8 cellular contexts compared by ENCODE assay signal in genomic region chr19:8391274-8392016, GRCh38. TPM values are rescaled to one million over a fixed set of nuclear protein-coding genes. Genes with fewer than 3 reads are reported as not detected.
DNase-seq lines count a peak whose midpoint lies in the region; ATAC-seq and TF ChIP-seq lines count a peak whose summit lies in the region.

No MANE protein-coding gene starts in this region.

- peaks cover 11% of the 10 kb centered on the region for H3K36me3 Mint-ChIP-seq in activated CD4-positive, alpha-beta T cell treated with anti-CD3 and anti-CD28 coated beads, Interleukin-2, amount 10 ng/mL, durations not matched to agents 7 days and 5 days (ENCODE audit: low read depth)

- H3K4me3 ChIP-seq in right lobe of liver = peak overlapping the region in 2 of 3 donors; percentile 13 to 32

- no peaks in the 10 kb centered on the region for H3K27me3 ChIP-seq in right lobe of liver

- DNase-seq in activated CD4-positive, alpha-beta T cell treated with anti-CD3 and anti-CD28 coated beads, Interleukin-2, amount 10 ng/mL, durations not matched to agents 7 days and 5 days = no peak
- DNase-seq in activated CD4-positive, alpha-beta T cell treated with anti-CD3 and anti-CD28 coated beads, Interleukin-2, amount 50 U/mL, for 4 hours = no peak
- DNase-seq in right lobe of liver (peak in 2 of 3 donors; percentile 34 to 62), AML-193 (lab: John Stamatoyannopoulos, UW) (no peak), islet precursor cell (no peak), pons (ENCODE audit: low spot score) (no peak)

- no peaks in the 10 kb centered on the region for H3K36me3 ChIP-seq in right lobe of liver

- no peaks in the 10 kb centered on the region for H3K27me3 Mint-ChIP-seq in activated CD4-positive, alpha-beta T cell treated with anti-CD3 and anti-CD28 coated beads, Interleukin-2, amount 10 ng/mL, durations not matched to agents 7 days and 5 days

- H3K4me1 Mint-ChIP-seq in activated CD4-positive, alpha-beta T cell treated with anti-CD3 and anti-CD28 coated beads, Interleukin-2, amount 10 ng/mL, durations not matched to agents 7 days and 5 days = peaks cover 44% of the 10 kb centered on the region

- intact Hi-C loops in right lobe of liver (cut with DNase I) = no loop called here

- peak overlapping the region; percentile 83 for H3K27ac ChIP-seq in adipose tissue (ENCODE audit: low read depth, low read length)
- peak overlapping the region; percentile 69 to 83 (median 76) for H3K27ac ChIP-seq in right lobe of liver
- peak overlapping the region; percentile 99 for H3K27ac ChIP-seq in temporal lobe (ENCODE audit: low read depth, low read length)

- TF ChIP-seq CTCF in right lobe of liver (IDR thresholded peaks at IDR 0.05) = no peak

- WGBS in adipose tissue, 3 donors = 55 to 71% (median 67%) methylated on average over 21 of the region's 21 CpGs
- 17% methylated on average over 2 of the region's 21 CpGs for WGBS in right lobe of liver (ENCODE audit: insufficient coverage, low coverage, low lambda C conversion rate, missing lambda C conversion rate)

- no peaks in the 10 kb centered on the region for H3K9me3 ChIP-seq in right lobe of liver

- POLR2A ChIA-PET in activated CD4-positive, alpha-beta T cell treated with anti-CD3 and anti-CD28 coated beads, Interleukin-2, amount 10 ng/mL, durations not matched to agents 7 days and 5 days (lab: Charles Lee) = no interaction called here

- ATAC-seq in right lobe of liver = no peak

- peaks cover 5% of the 10 kb centered on the region for H3K9me3 Mint-ChIP-seq in activated CD4-positive, alpha-beta T cell treated with anti-CD3 and anti-CD28 coated beads, Interleukin-2, amount 10 ng/mL, durations not matched to agents 7 days and 5 days

- peaks cover 0 to 71% (median 27%) of the 10 kb centered on the region in 4 donors for H3K4me1 ChIP-seq in right lobe of liver

- peak overlapping the region; percentile 86 for H3K27ac Mint-ChIP-seq in activated CD4-positive, alpha-beta T cell treated with anti-CD3 and anti-CD28 coated beads, Interleukin-2, amount 10 ng/mL, durations not matched to agents 7 days and 5 days

- CTCF ChIA-PET in activated CD4-positive, alpha-beta T cell treated with anti-CD3 and anti-CD28 coated beads, Interleukin-2, amount 10 ng/mL, durations not matched to agents 7 days and 5 days (lab: Charles Lee) = interaction anchor here (0.9 to 2.9 kb wide), 3 partner anchors 21 to 37 kb away, joined by 3 to 12 read pairs (median 7); partner anchors contain the start of gene MARCHF2

- peak overlapping the region; percentile 67 for H3K4me3 Mint-ChIP-seq in activated CD4-positive, alpha-beta T cell treated with anti-CD3 and anti-CD28 coated beads, Interleukin-2, amount 10 ng/mL, durations not matched to agents 7 days and 5 days

- no peak for TF ChIP-seq POLR2A in right lobe of liver (IDR thresholded peaks at IDR 0.05)

RNA-seq across cellular contexts. Expression of gene RAB11B, which starts 1.3 kb away (rescaled TPM):
- 100 to 1,000 TPM; 104 to 107 TPM for total RNA-seq in activated CD4-positive, alpha-beta T cell treated with anti-CD3 and anti-CD28 coated beads, Interleukin-2, amount 10 ng/mL, durations not matched to agents 7 days and 5 days
- polyA plus RNA-seq in adipose tissue = 100 to 1,000 TPM in 1 of 3 donors, 10 to 100 TPM in 2; 80.4 to 105 (median 86.1) TPM
- 10 to 100 TPM; 27.2 to 58.0 (median 54.2) TPM for total RNA-seq in right lobe of liver
- total RNA-seq in temporal lobe = 163 TPM

RNA-seq across cellular contexts. Expression of gene MARCHF2, which starts 21.7 kb away (rescaled TPM):
- total RNA-seq in activated CD4-positive, alpha-beta T cell treated with anti-CD3 and anti-CD28 coated beads, Interleukin-2, amount 10 ng/mL, durations not matched to agents 7 days and 5 days = 10 to 100 TPM; 26.4 to 29.0 TPM
- polyA plus RNA-seq in adipose tissue = 10 to 100 TPM; 13.4 to 97.9 (median 58.4) TPM
- 100 to 1,000 TPM in 2 of 6 experiments, 10 to 100 TPM in 4; 22.5 to 146 (median 32.3) TPM for total RNA-seq in right lobe of liver
- 22.4 TPM for total RNA-seq in temporal lobe

RNA-seq across cellular contexts. Expression of gene ANGPTL4, which starts 27.5 kb away (rescaled TPM):
- not detected for total RNA-seq in activated CD4-positive, alpha-beta T cell treated with anti-CD3 and anti-CD28 coated beads, Interleukin-2, amount 10 ng/mL, durations not matched to agents 7 days and 5 days
- 100 to 1,000 TPM in 1 of 3 donors, 10 to 100 TPM in 2; 43.9 to 297 (median 47.8) TPM for polyA plus RNA-seq in adipose tissue
- total RNA-seq in right lobe of liver = 100 to 1,000 TPM in 3 of 6 experiments, 10 to 100 TPM in 2, 1 to 10 TPM in 1; 2.3 to 204 (median 125) TPM
- 1.5 TPM for total RNA-seq in temporal lobe

RNA-seq across cellular contexts. Expression of gene KANK3, which starts 48.4 kb away (rescaled TPM):
- 1 to 10 TPM; 1.3 to 2.7 TPM for total RNA-seq in activated CD4-positive, alpha-beta T cell treated with anti-CD3 and anti-CD28 coated beads, Interleukin-2, amount 10 ng/mL, durations not matched to agents 7 days and 5 days
- 10 to 100 TPM in 2 of 3 donors, 1 to 10 TPM in 1; 5.1 to 31.9 (median 30.5) TPM for polyA plus RNA-seq in adipose tissue
- 1 to 10 TPM; 2.9 to 6.0 (median 4.2) TPM for total RNA-seq in right lobe of liver
- 2.2 TPM for total RNA-seq in temporal lobe

RNA-seq across cellular contexts. Expression of gene HNRNPM, which starts 53.3 kb away (rescaled TPM):
- 100 to 1,000 TPM; 248 to 265 TPM for total RNA-seq in activated CD4-positive, alpha-beta T cell treated with anti-CD3 and anti-CD28 coated beads, Interleukin-2, amount 10 ng/mL, durations not matched to agents 7 days and 5 days
- polyA plus RNA-seq in adipose tissue = 100 to 1,000 TPM in 2 of 3 donors, 10 to 100 TPM in 1; 83.6 to 182 (median 105) TPM
- total RNA-seq in right lobe of liver = 10 to 100 TPM; 31.8 to 82.5 (median 58.6) TPM
- total RNA-seq in temporal lobe = 84.3 TPM

Comparison
In these comparisons a context has a peak if more than half of its experiments do, and no peak if none do; other contexts are left out.
1. DNase-seq: peak in right lobe of liver (2 of 3); none in activated CD4-positive, alpha-beta T cell treated with anti-CD3 and anti-CD28 coated beads, Interleukin-2, amount 10 ng/mL, durations not matched to agents 7 days and 5 days (single experiment), activated CD4-positive, alpha-beta T cell treated with anti-CD3 and anti-CD28 coated beads, Interleukin-2, amount 50 U/mL, for 4 hours (0 of 2), AML-193 (0 of 2), islet precursor cell (single experiment) and pons (single experiment).
2. Peak in every context shown above with its lines, with median percentiles within 50 percentile points of each other: H3K27ac ChIP-seq.